ENCODE assay signal across 10 cellular contexts in the genomic region with DNA sequence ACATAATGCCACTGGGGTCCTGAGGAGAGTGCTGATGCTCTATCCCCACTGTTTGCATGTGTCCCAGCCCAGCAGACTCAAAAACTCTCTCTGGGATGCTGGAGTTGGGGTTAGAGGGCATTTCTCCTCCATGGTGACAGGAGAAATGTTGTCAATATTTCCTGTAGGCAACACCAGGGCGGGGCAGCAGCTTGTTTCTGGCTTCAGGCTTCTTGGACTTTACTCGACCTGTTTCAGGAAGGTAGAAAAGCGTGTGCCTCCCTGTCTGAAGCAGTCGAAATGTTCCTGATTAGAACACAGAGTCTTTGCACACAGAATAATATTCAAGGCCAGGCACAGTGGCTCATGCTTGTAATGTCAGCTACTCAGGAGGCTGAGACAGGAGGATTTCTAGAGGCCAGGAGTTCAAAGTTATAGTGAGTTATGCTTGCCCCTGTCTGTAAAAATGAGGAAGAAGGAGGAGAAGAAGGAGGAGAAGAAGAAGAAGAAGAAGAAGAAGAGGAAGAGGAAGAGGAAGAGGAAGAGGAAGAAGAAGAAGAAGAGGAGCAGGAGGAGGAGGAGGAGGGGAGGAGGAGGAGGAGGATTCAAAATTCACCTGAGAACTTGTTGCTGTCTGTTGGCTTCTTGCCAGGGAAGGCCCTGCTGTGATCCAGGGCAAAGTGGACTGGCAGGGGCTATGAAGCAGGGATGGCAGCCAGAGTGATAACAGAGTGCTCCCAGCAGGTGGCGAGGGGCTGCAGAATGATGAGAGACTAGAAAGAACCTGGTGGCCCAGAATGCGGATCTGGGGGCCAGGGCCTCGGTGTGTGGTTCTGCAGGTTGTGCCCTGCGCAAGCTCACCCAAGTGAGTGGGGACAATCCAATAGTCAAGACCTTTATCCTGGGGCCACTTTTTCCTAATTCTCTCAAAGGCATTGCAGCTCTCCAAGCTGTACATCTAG.
DNase-seq lines count a peak whose midpoint lies in the region; ATAC-seq, FAIRE-seq and TF ChIP-seq lines count a peak whose summit lies in the region.
"Had no signal": no experiment of that assay in that cellular context is flagged by ENCODE, and none has a peak within 500 bp of the region (broad histone marks: within the 10 kb centered on the region; RNA-seq: fewer than 3 reads in every experiment).

No MANE protein-coding gene starts in this region.

- peak in 1 of 2 experiments; percentile 64; a peak in 3 of 6 replicates for ATAC-seq in A549
- ATAC-seq in HG03565 (IDR thresholded peaks at IDR 0.05; ENCODE audit: unreplicated experiment) = no peak
- no peak for ATAC-seq in GM18505 (IDR thresholded peaks at IDR 0.05; ENCODE audit: unreplicated experiment)
- ATAC-seq: activated CD4-positive, CD25-positive, alpha-beta regulatory T cell treated with anti-CD3 and anti-CD28 coated beads, Interleukin-2, amount 50 U/mL, for 24 hours had no signal

- no peak overlapping the region for H3K4me2 ChIP-seq in A549

- no peak for FAIRE-seq in A549 (lab: Jason Lieb, UNC)
- FAIRE-seq: H1 had no signal

- no peak for TF ChIP-seq POLR2A in A549 (IDR thresholded peaks at IDR 0.05; ENCODE audit: low read length)
- no peak for TF ChIP-seq POLR2A in GM18505 (IDR thresholded peaks at IDR 0.05; ENCODE audit: borderline replicate concordance, extremely low read depth, insufficient read depth, insufficient read length)

- TF ChIP-seq CTCF in A549 (IDR thresholded peaks at IDR 0.05) = no peak

- DNase-seq in A549 (ENCODE audit: low read depth in 1 of 2, low spot score in 1 of 2) = peak in 1 of 2 experiments; percentile 21
- DNase-seq in D341Med (ENCODE audit: low spot score) = peak; percentile 54
- DNase-seq in NCI-H2227 (lab: John Stamatoyannopoulos, UW; ENCODE audit: unreplicated experiment) = peak; percentile 58
- peak; percentile 12 for DNase-seq in dermis blood vessel endothelial cell
- no peak for DNase-seq in SW 1271 (lab: John Stamatoyannopoulos, UW)
- no peak for DNase-seq in NCI-H446 treated with DMSO at 0.1 percent for 48 hours (lab: John Stamatoyannopoulos, UW)

- CTCF ChIA-PET in A549 (lab: Yijun Ruan, JAX) = interaction anchor here (0.9 to 1.5 kb wide), 2 partner anchors 77 to 79 kb away, joined by 3 to 5 read pairs; no protein-coding TSS in a partner anchor

- H3K4me3 ChIP-seq in A549 = no peak overlapping the region

- no peak for TF ChIP-seq EP300 in A549 (IDR thresholded peaks at IDR 0.05)

- POLR2A ChIA-PET in A549 (lab: Yijun Ruan, JAX) = no interaction called here

- H3K9me3 ChIP-seq in A549 = no peaks in the 10 kb centered on the region

- H3K27ac ChIP-seq in A549 = no peak overlapping the region

- 52% methylated on average over 8 of the region's 8 CpGs for WGBS in A549 (ENCODE audit: missing lambda C conversion rate)

- no peaks in the 10 kb centered on the region for H3K4me1 ChIP-seq in A549

- TF ChIP-seq RAD21 in A549 (conservative IDR thresholded peaks at IDR 0.05 in 1 of 2, IDR thresholded peaks at IDR 0.05 in 1 of 2) = no peak

TF ChIP-seq in A549, 52 proteins besides CTCF, POLR2A, EP300 and RAD21:
- TF ChIP-seq NR3C1 (IDR thresholded peaks at IDR 0.05) (no peak), CHD2 (IDR thresholded peaks at IDR 0.05; ENCODE audit: low read length, partially characterized antibody) (no peak), SMC3 (IDR thresholded peaks at IDR 0.05) (0 out of 3 replicates have a peak, but pooled peaks have one; percentile 7), ZSCAN20 (CRISPR knock-in tag; IDR thresholded peaks at IDR 0.05) (no peak)
- TF ChIP-seq, protein P1, sequence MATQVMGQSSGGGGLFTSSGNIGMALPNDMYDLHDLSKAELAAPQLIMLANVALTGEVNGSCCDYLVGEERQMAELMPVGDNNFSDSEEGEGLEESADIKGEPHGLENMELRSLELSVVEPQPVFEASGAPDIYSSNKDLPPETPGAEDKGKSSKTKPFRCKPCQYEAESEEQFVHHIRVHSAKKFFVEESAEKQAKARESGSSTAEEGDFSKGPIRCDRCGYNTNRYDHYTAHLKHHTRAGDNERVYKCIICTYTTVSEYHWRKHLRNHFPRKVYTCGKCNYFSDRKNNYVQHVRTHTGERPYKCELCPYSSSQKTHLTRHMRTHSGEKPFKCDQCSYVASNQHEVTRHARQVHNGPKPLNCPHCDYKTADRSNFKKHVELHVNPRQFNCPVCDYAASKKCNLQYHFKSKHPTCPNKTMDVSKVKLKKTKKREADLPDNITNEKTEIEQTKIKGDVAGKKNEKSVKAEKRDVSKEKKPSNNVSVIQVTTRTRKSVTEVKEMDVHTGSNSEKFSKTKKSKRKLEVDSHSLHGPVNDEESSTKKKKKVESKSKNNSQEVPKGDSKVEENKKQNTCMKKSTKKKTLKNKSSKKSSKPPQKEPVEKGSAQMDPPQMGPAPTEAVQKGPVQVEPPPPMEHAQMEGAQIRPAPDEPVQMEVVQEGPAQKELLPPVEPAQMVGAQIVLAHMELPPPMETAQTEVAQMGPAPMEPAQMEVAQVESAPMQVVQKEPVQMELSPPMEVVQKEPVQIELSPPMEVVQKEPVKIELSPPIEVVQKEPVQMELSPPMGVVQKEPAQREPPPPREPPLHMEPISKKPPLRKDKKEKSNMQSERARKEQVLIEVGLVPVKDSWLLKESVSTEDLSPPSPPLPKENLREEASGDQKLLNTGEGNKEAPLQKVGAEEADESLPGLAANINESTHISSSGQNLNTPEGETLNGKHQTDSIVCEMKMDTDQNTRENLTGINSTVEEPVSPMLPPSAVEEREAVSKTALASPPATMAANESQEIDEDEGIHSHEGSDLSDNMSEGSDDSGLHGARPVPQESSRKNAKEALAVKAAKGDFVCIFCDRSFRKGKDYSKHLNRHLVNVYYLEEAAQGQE (IDR thresholded peaks at IDR 0.05) = no peak
TF ChIP-seq in A549: peak in this region for 1.

Comparison
In these comparisons a context has a peak if more than half of its experiments do, and no peak if none do; other contexts are left out.
1. DNase-seq: peak in D341Med (single experiment), NCI-H2227 (single experiment) and dermis blood vessel endothelial cell (single experiment); none in SW 1271 (0 of 2) and NCI-H446 treated with DMSO at 0.1 percent for 48 hours (single experiment).